ENCODE assay signal across 37 cellular contexts in the genomic region with DNA sequence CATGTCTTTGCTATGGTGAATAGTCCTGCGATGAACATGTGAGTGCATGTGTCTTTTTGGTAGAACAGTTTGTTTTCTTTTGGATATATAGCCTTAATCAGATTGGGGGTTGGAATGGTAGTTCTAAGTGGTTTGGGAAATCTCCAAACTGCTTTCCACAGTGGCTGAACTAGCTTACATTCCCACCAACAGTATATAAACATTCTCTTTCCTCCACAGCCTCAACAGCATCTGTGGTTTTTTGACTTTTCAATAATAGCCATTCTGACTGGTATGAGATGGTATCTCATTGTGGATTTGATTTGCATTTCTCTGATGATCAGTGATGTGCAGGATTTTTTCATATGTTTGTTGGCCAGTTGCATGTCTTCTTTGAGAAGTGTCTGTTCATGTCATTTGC.
DNase-seq lines count a peak whose midpoint lies in the region; ATAC-seq and TF ChIP-seq lines count a peak whose summit lies in the region.
"Had no signal": no experiment of that assay in that cellular context is flagged by ENCODE, and none has a peak within 500 bp of the region (broad histone marks: within the 10 kb centered on the region; RNA-seq: fewer than 3 reads in every experiment).

No MANE protein-coding gene starts in this region.

- no peaks in the 10 kb centered on the region for H3K9me3 Mint-ChIP-seq in osteocyte (ENCODE audit: unreplicated experiment)
- H3K9me3 Mint-ChIP-seq: activated CD8-positive, alpha-beta T cell treated with anti-CD3 and anti-CD28 coated beads for 36 hours; activated T-helper 17 cell treated with anti-CD3 and anti-CD28 coated beads, Interleukin-2, amount 50 U/mL, for 72 hours had no signal

- H3K4me3 ChIP-seq in MM.1S (ENCODE audit: low read length): no peak overlapping the region
- H3K4me3 ChIP-seq: cardiac muscle cell, coronary artery, heart right ventricle, right lobe of liver, tibial nerve had no signal

- no peak overlapping the region for H3K9ac ChIP-seq in MM.1S (ENCODE audit: low read length)

- no peak for ATAC-seq in GM21526 (IDR thresholded peaks at IDR 0.05; ENCODE audit: low FRiP score, unreplicated experiment)
- ATAC-seq: activated CD4-positive, alpha-beta T cell treated with anti-CD3 and anti-CD28 coated beads for 36 hours; activated CD8-positive, alpha-beta T cell treated with anti-CD3 and anti-CD28 coated beads for 36 hours; activated T-helper 17 cell treated with anti-CD3 and anti-CD28 coated beads, Interleukin-2, amount 50 U/mL, for 72 hours; heart right ventricle; left ventricle myocardium superior; Panc1; right lobe of liver had no signal

- peak overlapping the region; percentile 24 for H3K27ac Mint-ChIP-seq in osteocyte (ENCODE audit: unreplicated experiment)
- H3K27ac Mint-ChIP-seq: activated CD4-positive, alpha-beta T cell treated with anti-CD3 and anti-CD28 coated beads for 36 hours; activated CD8-positive, alpha-beta T cell treated with anti-CD3 and anti-CD28 coated beads for 36 hours; activated T-helper 17 cell treated with anti-CD3 and anti-CD28 coated beads, Interleukin-2, amount 50 U/mL, for 72 hours; naive B cell; progenitor cell of endocrine pancreas had no signal

- DNase-seq in ELR (ENCODE audit: low read depth) (peak; percentile 1), M059J (ENCODE audit: low read depth) (peak; percentile 65), dedifferentiated amniotic fluid mesenchymal stem cell (ENCODE audit: extremely low spot score) (peak; percentile 35), osteocyte (ENCODE audit: extremely low spot score, unreplicated experiment) (no peak), KBM-7 (no peak), MM.1S (no peak)
- DNase-seq: activated CD4-positive, alpha-beta T cell treated with anti-CD3 and anti-CD28 coated beads for 36 hours; activated CD8-positive, alpha-beta T cell treated with anti-CD3 and anti-CD28 coated beads for 36 hours; activated naive CD4-positive, alpha-beta T cell treated with anti-CD3 and anti-CD28 coated beads, Interleukin-2, amount 50 U/mL, for 16 hours; amygdala; COR-L47; effector memory CD4-positive, alpha-beta T cell; GOT3; heart right ventricle; Kasumi-1; kidney; left ventricle myocardium superior; midbrain; naive B cell; NCI-H1048; NCI-H1694; NCI-H446; NCI-H774; right lobe of liver; stimulated activated CD4-positive, alpha-beta T cell treated with anti-CD3 and anti-CD28 coated beads, Interleukin-4, amount 100 ng/mL, for 1 hour; T1000 had no signal

- no peak overlapping the region for H2AFZ ChIP-seq in MM.1S (ENCODE audit: low read length)

- peaks cover 17% of the 10 kb centered on the region for H3K4me1 Mint-ChIP-seq in osteocyte (ENCODE audit: unreplicated experiment)
- H3K4me1 Mint-ChIP-seq: activated CD4-positive, alpha-beta T cell treated with anti-CD3 and anti-CD28 coated beads for 36 hours; activated T-helper 17 cell treated with anti-CD3 and anti-CD28 coated beads, Interleukin-2, amount 50 U/mL, for 72 hours; naive B cell had no signal

- H3F3A ChIP-seq in MM.1S (ENCODE audit: insufficient read depth, low read length): no peaks in the 10 kb centered on the region

- H3K79me2 ChIP-seq in MM.1S (ENCODE audit: low read length): no peaks in the 10 kb centered on the region

- H3K4me3 Mint-ChIP-seq in osteocyte (ENCODE audit: unreplicated experiment): no peak overlapping the region
- H3K4me3 Mint-ChIP-seq: activated CD4-positive, alpha-beta T cell treated with anti-CD3 and anti-CD28 coated beads for 36 hours; activated CD8-positive, alpha-beta T cell treated with anti-CD3 and anti-CD28 coated beads for 36 hours; activated T-helper 17 cell treated with anti-CD3 and anti-CD28 coated beads, Interleukin-2, amount 50 U/mL, for 72 hours; naive B cell had no signal

- H3K36me3 ChIP-seq in MM.1S (replicated peaks; ENCODE audit: insufficient read depth, low read length): no peaks in the 10 kb centered on the region
- H3K36me3 ChIP-seq: cardiac muscle cell, heart right ventricle, neutrophil, right lobe of liver, tibial nerve had no signal

- no peaks in the 10 kb centered on the region for H3K36me3 Mint-ChIP-seq in osteocyte (ENCODE audit: unreplicated experiment)
- H3K36me3 Mint-ChIP-seq: naive B cell had no signal

- H3K27ac ChIP-seq in MM.1S (ENCODE audit: low read length): no peak overlapping the region
- H3K27ac ChIP-seq: C4-2B, cardiac muscle cell, coronary artery, epithelial cell of prostate, heart right ventricle, neutrophil, right lobe of liver, tibial nerve, VCaP had no signal

- no peaks in the 10 kb centered on the region for H4K20me1 ChIP-seq in MM.1S (ENCODE audit: insufficient read depth, low read length)

- TF ChIP-seq CTCF in osteocyte (IDR thresholded peaks at IDR 0.05) (no peak), MM.1S (IDR thresholded peaks at IDR 0.05; ENCODE audit: low read length) (no peak)

- in situ Hi-C loops in KBM-7 (cut with MboI; ENCODE audit: low pct_unique_long_range_greater_than_20kb, low sequenced_read_pairs): no loop called here

- no peaks in the 10 kb centered on the region for H3K27me3 ChIP-seq in MM.1S (replicated peaks; ENCODE audit: insufficient read depth, low read length)
- H3K27me3 ChIP-seq: cardiac muscle cell, right lobe of liver, tibial nerve had no signal

- H3K4me1 ChIP-seq in MM.1S (ENCODE audit: low read length): no peaks in the 10 kb centered on the region
- H3K4me1 ChIP-seq: heart right ventricle, right lobe of liver, tibial nerve had no signal

- no peaks in the 10 kb centered on the region for H3K9me2 ChIP-seq in MM.1S (replicated peaks; ENCODE audit: insufficient read depth, low read length)

- no peaks in the 10 kb centered on the region for H3K9me3 ChIP-seq in MM.1S (replicated peaks; ENCODE audit: insufficient read depth, low read length)
- H3K9me3 ChIP-seq: heart right ventricle, neutrophil, right lobe of liver had no signal

- H3K27me3 Mint-ChIP-seq in osteocyte (ENCODE audit: unreplicated experiment): peaks cover 3% of the 10 kb centered on the region
- H3K27me3 Mint-ChIP-seq: progenitor cell of endocrine pancreas had no signal

- no peak overlapping the region for H3K4me2 ChIP-seq in MM.1S (ENCODE audit: low read depth, low read length)

Comparison
In these comparisons a context has a peak if more than half of its experiments do, and no peak if none do; other contexts are left out.
1. DNase-seq: peak in ELR (single experiment), M059J (single experiment) and dedifferentiated amniotic fluid mesenchymal stem cell (single experiment); none in osteocyte (single experiment), KBM-7 (single experiment) and MM.1S (single experiment).